ENCODE assay signal across 1 cellular context in the genomic region with DNA sequence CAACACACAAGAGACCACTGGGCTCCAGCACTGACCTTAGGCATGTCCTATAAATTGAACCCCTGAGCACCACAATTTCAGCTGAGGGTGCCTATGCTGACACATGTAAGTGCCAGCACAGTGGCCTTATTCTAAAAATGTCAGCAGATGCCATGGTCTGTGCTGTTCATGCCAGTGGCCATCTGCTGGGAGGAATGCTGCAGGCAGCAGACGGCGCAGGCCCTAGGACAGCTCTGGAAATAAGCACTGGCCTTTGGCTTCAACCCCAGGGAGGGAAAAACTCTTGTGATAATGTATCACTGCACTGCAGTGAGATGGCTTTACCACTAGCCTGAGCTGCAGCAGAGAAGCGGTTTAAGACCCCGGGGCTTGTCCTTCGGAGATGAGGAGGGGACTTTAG.
TF ChIP-seq lines count a peak whose summit lies in the region.

No MANE protein-coding gene starts in this region.

TF ChIP-seq in GM23338, 12 proteins besides CTCF, POLR2A, EP300 and RAD21 (continued from another document):
- TF ChIP-seq, protein P1, sequence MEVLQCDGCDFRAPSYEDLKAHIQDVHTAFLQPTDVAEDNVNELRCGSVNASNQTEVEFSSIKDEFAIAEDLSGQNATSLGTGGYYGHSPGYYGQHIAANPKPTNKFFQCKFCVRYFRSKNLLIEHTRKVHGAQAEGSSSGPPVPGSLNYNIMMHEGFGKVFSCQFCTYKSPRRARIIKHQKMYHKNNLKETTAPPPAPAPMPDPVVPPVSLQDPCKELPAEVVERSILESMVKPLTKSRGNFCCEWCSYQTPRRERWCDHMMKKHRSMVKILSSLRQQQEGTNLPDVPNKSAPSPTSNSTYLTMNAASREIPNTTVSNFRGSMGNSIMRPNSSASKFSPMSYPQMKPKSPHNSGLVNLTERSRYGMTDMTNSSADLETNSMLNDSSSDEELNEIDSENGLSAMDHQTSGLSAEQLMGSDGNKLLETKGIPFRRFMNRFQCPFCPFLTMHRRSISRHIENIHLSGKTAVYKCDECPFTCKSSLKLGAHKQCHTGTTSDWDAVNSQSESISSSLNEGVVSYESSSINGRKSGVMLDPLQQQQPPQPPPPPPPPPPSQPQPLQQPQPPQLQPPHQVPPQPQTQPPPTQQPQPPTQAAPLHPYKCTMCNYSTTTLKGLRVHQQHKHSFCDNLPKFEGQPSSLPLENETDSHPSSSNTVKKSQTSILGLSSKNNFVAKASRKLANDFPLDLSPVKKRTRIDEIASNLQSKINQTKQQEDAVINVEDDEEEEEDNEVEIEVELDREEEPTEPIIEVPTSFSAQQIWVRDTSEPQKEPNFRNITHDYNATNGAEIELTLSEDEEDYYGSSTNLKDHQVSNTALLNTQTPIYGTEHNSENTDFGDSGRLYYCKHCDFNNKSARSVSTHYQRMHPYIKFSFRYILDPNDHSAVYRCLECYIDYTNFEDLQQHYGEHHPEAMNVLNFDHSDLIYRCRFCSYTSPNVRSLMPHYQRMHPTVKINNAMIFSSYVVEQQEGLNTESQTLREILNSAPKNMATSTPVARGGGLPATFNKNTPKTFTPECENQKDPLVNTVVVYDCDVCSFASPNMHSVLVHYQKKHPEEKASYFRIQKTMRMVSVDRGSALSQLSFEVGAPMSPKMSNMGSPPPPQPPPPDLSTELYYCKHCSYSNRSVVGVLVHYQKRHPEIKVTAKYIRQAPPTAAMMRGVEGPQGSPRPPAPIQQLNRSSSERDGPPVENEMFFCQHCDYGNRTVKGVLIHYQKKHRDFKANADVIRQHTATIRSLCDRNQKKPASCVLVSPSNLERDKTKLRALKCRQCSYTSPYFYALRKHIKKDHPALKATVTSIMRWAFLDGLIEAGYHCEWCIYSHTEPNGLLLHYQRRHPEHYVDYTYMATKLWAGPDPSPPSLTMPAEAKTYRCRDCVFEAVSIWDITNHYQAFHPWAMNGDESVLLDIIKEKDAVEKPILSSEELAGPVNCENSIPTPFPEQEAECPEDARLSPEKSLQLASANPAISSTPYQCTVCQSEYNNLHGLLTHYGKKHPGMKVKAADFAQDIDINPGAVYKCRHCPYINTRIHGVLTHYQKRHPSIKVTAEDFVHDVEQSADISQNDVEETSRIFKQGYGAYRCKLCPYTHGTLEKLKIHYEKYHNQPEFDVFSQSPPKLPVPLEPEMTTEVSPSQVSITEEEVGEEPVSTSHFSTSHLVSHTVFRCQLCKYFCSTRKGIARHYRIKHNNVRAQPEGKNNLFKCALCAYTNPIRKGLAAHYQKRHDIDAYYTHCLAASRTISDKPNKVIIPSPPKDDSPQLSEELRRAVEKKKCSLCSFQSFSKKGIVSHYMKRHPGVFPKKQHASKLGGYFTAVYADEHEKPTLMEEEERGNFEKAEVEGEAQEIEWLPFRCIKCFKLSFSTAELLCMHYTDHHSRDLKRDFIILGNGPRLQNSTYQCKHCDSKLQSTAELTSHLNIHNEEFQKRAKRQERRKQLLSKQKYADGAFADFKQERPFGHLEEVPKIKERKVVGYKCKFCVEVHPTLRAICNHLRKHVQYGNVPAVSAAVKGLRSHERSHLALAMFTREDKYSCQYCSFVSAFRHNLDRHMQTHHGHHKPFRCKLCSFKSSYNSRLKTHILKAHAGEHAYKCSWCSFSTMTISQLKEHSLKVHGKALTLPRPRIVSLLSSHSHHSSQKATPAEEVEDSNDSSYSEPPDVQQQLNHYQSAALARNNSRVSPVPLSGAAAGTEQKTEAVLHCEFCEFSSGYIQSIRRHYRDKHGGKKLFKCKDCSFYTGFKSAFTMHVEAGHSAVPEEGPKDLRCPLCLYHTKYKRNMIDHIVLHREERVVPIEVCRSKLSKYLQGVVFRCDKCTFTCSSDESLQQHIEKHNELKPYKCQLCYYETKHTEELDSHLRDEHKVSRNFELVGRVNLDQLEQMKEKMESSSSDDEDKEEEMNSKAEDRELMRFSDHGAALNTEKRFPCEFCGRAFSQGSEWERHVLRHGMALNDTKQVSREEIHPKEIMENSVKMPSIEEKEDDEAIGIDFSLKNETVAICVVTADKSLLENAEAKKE (CRISPR knock-in tag; IDR thresholded peaks at IDR 0.05): no peak
- TF ChIP-seq POLR2AphosphoS5 (IDR thresholded peaks at IDR 0.05; ENCODE audit: low read depth): no peak
- TF ChIP-seq JUNB (IDR thresholded peaks at IDR 0.05; ENCODE audit: unreplicated experiment): no peak
- TF ChIP-seq STAT1 (IDR thresholded peaks at IDR 0.05; ENCODE audit: unreplicated experiment): no peak
- TF ChIP-seq, protein P2, sequence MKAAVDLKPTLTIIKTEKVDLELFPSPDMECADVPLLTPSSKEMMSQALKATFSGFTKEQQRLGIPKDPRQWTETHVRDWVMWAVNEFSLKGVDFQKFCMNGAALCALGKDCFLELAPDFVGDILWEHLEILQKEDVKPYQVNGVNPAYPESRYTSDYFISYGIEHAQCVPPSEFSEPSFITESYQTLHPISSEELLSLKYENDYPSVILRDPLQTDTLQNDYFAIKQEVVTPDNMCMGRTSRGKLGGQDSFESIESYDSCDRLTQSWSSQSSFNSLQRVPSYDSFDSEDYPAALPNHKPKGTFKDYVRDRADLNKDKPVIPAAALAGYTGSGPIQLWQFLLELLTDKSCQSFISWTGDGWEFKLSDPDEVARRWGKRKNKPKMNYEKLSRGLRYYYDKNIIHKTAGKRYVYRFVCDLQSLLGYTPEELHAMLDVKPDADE (IDR thresholded peaks at IDR 0.05): no peak
- no peak for TF ChIP-seq CREB1 (CRISPR knock-in tag; IDR thresholded peaks at IDR 0.05; ENCODE audit: low read depth)
- TF ChIP-seq, protein P3, sequence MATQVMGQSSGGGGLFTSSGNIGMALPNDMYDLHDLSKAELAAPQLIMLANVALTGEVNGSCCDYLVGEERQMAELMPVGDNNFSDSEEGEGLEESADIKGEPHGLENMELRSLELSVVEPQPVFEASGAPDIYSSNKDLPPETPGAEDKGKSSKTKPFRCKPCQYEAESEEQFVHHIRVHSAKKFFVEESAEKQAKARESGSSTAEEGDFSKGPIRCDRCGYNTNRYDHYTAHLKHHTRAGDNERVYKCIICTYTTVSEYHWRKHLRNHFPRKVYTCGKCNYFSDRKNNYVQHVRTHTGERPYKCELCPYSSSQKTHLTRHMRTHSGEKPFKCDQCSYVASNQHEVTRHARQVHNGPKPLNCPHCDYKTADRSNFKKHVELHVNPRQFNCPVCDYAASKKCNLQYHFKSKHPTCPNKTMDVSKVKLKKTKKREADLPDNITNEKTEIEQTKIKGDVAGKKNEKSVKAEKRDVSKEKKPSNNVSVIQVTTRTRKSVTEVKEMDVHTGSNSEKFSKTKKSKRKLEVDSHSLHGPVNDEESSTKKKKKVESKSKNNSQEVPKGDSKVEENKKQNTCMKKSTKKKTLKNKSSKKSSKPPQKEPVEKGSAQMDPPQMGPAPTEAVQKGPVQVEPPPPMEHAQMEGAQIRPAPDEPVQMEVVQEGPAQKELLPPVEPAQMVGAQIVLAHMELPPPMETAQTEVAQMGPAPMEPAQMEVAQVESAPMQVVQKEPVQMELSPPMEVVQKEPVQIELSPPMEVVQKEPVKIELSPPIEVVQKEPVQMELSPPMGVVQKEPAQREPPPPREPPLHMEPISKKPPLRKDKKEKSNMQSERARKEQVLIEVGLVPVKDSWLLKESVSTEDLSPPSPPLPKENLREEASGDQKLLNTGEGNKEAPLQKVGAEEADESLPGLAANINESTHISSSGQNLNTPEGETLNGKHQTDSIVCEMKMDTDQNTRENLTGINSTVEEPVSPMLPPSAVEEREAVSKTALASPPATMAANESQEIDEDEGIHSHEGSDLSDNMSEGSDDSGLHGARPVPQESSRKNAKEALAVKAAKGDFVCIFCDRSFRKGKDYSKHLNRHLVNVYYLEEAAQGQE (IDR thresholded peaks at IDR 0.05; ENCODE audit: unreplicated experiment): no peak
- no peak for TF ChIP-seq NANOG (IDR thresholded peaks at IDR 0.05; ENCODE audit: borderline replicate concordance)
- TF ChIP-seq EZH2phosphoT487 (IDR thresholded peaks at IDR 0.05; ENCODE audit: unreplicated experiment): no peak
